In genomic region chr17:67716405-67716798, GRCh38 we compare ENCODE assay signal across 1 cellular context.
TF ChIP-seq lines count a peak whose summit lies in the region.

No MANE protein-coding gene starts in this region.

TF ChIP-seq in HCT116, 20 proteins besides CTCF, POLR2A, EP300 and RAD21 (continued from another document):
- TF ChIP-seq ELF1 (IDR thresholded peaks at IDR 0.05; ENCODE audit: borderline replicate concordance, low read depth) (no peak), EZH2phosphoT487 (IDR thresholded peaks at IDR 0.05; ENCODE audit: borderline replicate concordance) (no peak), SIN3A (IDR thresholded peaks at IDR 0.05; ENCODE audit: low read depth) (no peak), ZFX (IDR thresholded peaks at IDR 0.05) (no peak), REST (IDR thresholded peaks at IDR 0.05; ENCODE audit: low read depth) (no peak), EZH2 (IDR thresholded peaks at IDR 0.05) (no peak), SRF (IDR thresholded peaks at IDR 0.05; ENCODE audit: low read depth) (no peak), JUND (IDR thresholded peaks at IDR 0.05) (no peak), FOSL1 (IDR thresholded peaks at IDR 0.05; ENCODE audit: low read depth) (no peak), CBX3 (IDR thresholded peaks at IDR 0.05; ENCODE audit: low read depth) (no peak), POLR2AphosphoS5 (IDR thresholded peaks at IDR 0.05; ENCODE audit: low read depth, low read length) (no peak)
